Comparison of ENCODE assay signal across 20 cellular contexts in the genomic region with DNA sequence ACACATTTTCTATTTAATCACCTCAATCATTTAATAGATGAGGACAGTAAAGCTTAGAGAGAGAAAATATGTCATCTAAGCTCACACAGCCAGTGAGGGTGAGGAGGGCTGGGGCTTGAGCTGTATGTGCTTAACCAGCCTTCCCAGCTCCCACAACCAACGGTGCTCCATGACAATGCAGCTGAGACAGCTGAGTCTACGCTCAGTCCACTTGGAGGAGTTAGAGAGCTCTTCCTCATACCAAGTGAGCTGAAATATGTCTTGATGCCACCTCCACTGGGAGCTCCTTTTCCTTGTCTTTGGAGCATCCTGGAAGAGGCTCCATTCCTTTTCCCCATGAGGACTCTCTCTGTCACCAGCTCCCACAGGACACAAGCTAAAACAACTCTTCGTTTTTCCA. TPM values are rescaled to one million over a fixed set of nuclear protein-coding genes. Genes with fewer than 3 reads are reported as not detected.
DNase-seq lines count a peak whose midpoint lies in the region; ATAC-seq, FAIRE-seq and TF ChIP-seq lines count a peak whose summit lies in the region.
"Had no signal": no experiment of that assay in that cellular context is flagged by ENCODE, and none has a peak within 500 bp of the region (broad histone marks: within the 10 kb centered on the region; RNA-seq: fewer than 3 reads in every experiment).

No MANE protein-coding gene starts in this region.

- ATAC-seq in A549 (peak; percentile 71 to 82; a peak in 4 of 6 replicates), WTC11 (peak; percentile 83), left lung (peak; percentile 9)
- ATAC-seq: SK-N-SH treated with all-trans-retinoic acid at 6 μM for 48 hours; stimulated activated naive CD8-positive, alpha-beta T cell treated with anti-CD3 and anti-CD28 coated beads, Interleukin-15, Interleukin-2, amounts not matched to agents 100 U/mL and 50 U/mL, for 24 hours had no signal

- H3K4me2 ChIP-seq in A549: peak overlapping the region; percentile 22; the same call in 1 of the 3 replicates

- H3K27ac ChIP-seq in A549 (no peak overlapping the region), left lung (no peak overlapping the region), coronary artery (no peak overlapping the region), vagina (no peak overlapping the region)

- CTCF ChIA-PET in A549 (lab: Yijun Ruan, JAX): interaction anchor here (1.0 to 2.0 kb wide), 5 partner anchors 12 to 413 kb away, joined by 3 to 12 read pairs (median 4); no protein-coding TSS in a partner anchor
- CTCF ChIA-PET in WTC11 (lab: Charles Lee): interaction anchor here (0.8 to 1.6 kb wide), 8 partner anchors 18 to 94 kb away, joined by 3 to 11 read pairs (median 5); no protein-coding TSS in a partner anchor

- DNase-seq in A549 (ENCODE audit: low read depth in 1 of 2, low spot score in 1 of 2) (peak in 1 of 2 experiments; percentile 48), HT1080 (ENCODE audit: low read depth) (peak; percentile 18), WTC11 (ENCODE audit: low spot score) (no peak), left lung (no peak), BE2C (no peak), coronary artery (ENCODE audit: low spot score) (no peak), vagina (ENCODE audit: extremely low spot score in 2 of 2) (no peak), SW480 (ENCODE audit: low spot score) (no peak)
- DNase-seq: activated B cell treated with CpG ODN at 0.5 μM for 24 hours; activated gamma-delta T cell treated with Interleukin-2 at 50 U/mL for 16 hours; COR-L47; dermis blood vessel endothelial cell; Karpas-422; NCI-H1694 treated with DMSO at 0.1 percent for 48 hours; NCI-H446 treated with DMSO at 0.1 percent for 48 hours; stimulated activated CD4-positive, alpha-beta T cell treated with anti-CD3 and anti-CD28 coated beads, Interleukin-12 subunit alpha, Interleukin-12 subunit beta, amount 100 ng/mL, for 4 hours; stimulated activated naive CD8-positive, alpha-beta T cell treated with anti-CD3 and anti-CD28 coated beads, Interleukin-15, Interleukin-2, amounts not matched to agents 100 U/mL and 50 U/mL, for 24 hours had no signal

- WGBS in A549 (ENCODE audit: missing lambda C conversion rate): 54% methylated on average over 3 of the region's 3 CpGs

- no peak for TF ChIP-seq RAD21 in A549 (conservative IDR thresholded peaks at IDR 0.05 in 1 of 2, IDR thresholded peaks at IDR 0.05 in 1 of 2)

- no peaks in the 10 kb centered on the region for H3K27me3 Mint-ChIP-seq in WTC11 (ENCODE audit: low read depth)

- no peak for TF ChIP-seq CTCF in A549 (IDR thresholded peaks at IDR 0.05)
- no peak for TF ChIP-seq CTCF in WTC11 (IDR thresholded peaks at IDR 0.05)
- TF ChIP-seq CTCF in left lung (IDR thresholded peaks at IDR 0.05): no peak
- TF ChIP-seq CTCF in BE2C (IDR thresholded peaks at IDR 0.05; ENCODE audit: low read depth, low read length): no peak
- TF ChIP-seq CTCF in coronary artery (IDR thresholded peaks at IDR 0.05): no peak
- no peak for TF ChIP-seq CTCF in vagina (IDR thresholded peaks at IDR 0.05)

- FAIRE-seq in A549 (lab: Jason Lieb, UNC): no peak
- FAIRE-seq: G401.6, urothelium cell line had no signal

- no peaks in the 10 kb centered on the region for H3K9me3 ChIP-seq in A549
- no peaks in the 10 kb centered on the region for H3K9me3 ChIP-seq in left lung
- no peaks in the 10 kb centered on the region for H3K9me3 ChIP-seq in BE2C
- H3K9me3 ChIP-seq in vagina: no peaks in the 10 kb centered on the region

- POLR2A ChIA-PET in A549 (lab: Yijun Ruan, JAX) (interaction anchor here (0.8 kb wide), 1 partner anchor 43 kb away, joined by 4 read pairs; the partner anchor contains the start of gene RAMAC), WTC11 (lab: Charles Lee) (no interaction called here)

- H3K4me1 ChIP-seq in A549: peaks cover 10% of the 10 kb centered on the region; the same call in 2 of the 3 replicates
- no peaks in the 10 kb centered on the region for H3K4me1 ChIP-seq in left lung
- H3K4me1 ChIP-seq in BE2C: no peaks in the 10 kb centered on the region
- H3K4me1 ChIP-seq in vagina: no peaks in the 10 kb centered on the region

- no peaks in the 10 kb centered on the region for H3K36me3 ChIP-seq in left lung
- H3K36me3 ChIP-seq in BE2C: no peaks in the 10 kb centered on the region
- H3K36me3 ChIP-seq in vagina: no peaks in the 10 kb centered on the region

- H3K27ac Mint-ChIP-seq in WTC11: no peak overlapping the region
- H3K27ac Mint-ChIP-seq: activated B cell treated with CpG ODN at 0.5 μM for 24 hours had no signal

- no peak overlapping the region for H3K4me3 ChIP-seq in A549
- H3K4me3 ChIP-seq in left lung: no peak overlapping the region
- H3K4me3 ChIP-seq in BE2C (ENCODE audit: low read depth, low read length): no peak overlapping the region
- no peak overlapping the region for H3K4me3 ChIP-seq in coronary artery
- no peak overlapping the region for H3K4me3 ChIP-seq in vagina

- no peak overlapping the region for H3K4me3 Mint-ChIP-seq in WTC11
- H3K4me3 Mint-ChIP-seq: activated B cell treated with CpG ODN at 0.5 μM for 24 hours had no signal

- intact Hi-C loops in left lung (cut with DNase I): no loop called here
- intact Hi-C loops in vagina (cut with DNase I): no loop called here

- H3K27me3 ChIP-seq in left lung: no peaks in the 10 kb centered on the region
- no peaks in the 10 kb centered on the region for H3K27me3 ChIP-seq in BE2C
- H3K27me3 ChIP-seq in vagina: no peaks in the 10 kb centered on the region

- TF ChIP-seq POLR2A in A549 (IDR thresholded peaks at IDR 0.05; ENCODE audit: low read length) (no peak), vagina (IDR thresholded peaks at IDR 0.05) (no peak)

- 0 out of 2 replicates have a peak, but pooled peaks cover 3% of the 10 kb centered on the region for H3K4me1 Mint-ChIP-seq in WTC11

- no peak for TF ChIP-seq EP300 in A549 (IDR thresholded peaks at IDR 0.05)

- no peaks in the 10 kb centered on the region for H3K9me3 Mint-ChIP-seq in WTC11
- H3K9me3 Mint-ChIP-seq: activated B cell treated with CpG ODN at 0.5 μM for 24 hours had no signal

- no peaks in the 10 kb centered on the region for H3K36me3 Mint-ChIP-seq in WTC11

TF ChIP-seq in A549, 52 proteins besides CTCF, POLR2A, EP300 and RAD21 (continues in another document):
- TF ChIP-seq USF2 (IDR thresholded peaks at IDR 0.05): no peak

TF ChIP-seq in WTC11, 78 proteins besides CTCF, POLR2A, EP300 and RAD21 (continues in another document):
- TF ChIP-seq, protein P1, sequence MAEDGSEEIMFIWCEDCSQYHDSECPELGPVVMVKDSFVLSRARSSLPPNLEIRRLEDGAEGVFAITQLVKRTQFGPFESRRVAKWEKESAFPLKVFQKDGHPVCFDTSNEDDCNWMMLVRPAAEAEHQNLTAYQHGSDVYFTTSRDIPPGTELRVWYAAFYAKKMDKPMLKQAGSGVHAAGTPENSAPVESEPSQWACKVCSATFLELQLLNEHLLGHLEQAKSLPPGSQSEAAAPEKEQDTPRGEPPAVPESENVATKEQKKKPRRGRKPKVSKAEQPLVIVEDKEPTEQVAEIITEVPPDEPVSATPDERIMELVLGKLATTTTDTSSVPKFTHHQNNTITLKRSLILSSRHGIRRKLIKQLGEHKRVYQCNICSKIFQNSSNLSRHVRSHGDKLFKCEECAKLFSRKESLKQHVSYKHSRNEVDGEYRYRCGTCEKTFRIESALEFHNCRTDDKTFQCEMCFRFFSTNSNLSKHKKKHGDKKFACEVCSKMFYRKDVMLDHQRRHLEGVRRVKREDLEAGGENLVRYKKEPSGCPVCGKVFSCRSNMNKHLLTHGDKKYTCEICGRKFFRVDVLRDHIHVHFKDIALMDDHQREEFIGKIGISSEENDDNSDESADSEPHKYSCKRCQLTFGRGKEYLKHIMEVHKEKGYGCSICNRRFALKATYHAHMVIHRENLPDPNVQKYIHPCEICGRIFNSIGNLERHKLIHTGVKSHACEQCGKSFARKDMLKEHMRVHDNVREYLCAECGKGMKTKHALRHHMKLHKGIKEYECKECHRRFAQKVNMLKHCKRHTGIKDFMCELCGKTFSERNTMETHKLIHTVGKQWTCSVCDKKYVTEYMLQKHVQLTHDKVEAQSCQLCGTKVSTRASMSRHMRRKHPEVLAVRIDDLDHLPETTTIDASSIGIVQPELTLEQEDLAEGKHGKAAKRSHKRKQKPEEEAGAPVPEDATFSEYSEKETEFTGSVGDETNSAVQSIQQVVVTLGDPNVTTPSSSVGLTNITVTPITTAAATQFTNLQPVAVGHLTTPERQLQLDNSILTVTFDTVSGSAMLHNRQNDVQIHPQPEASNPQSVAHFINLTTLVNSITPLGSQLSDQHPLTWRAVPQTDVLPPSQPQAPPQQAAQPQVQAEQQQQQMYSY (CRISPR knock-in tag; IDR thresholded peaks at IDR 0.05): peak; percentile 53; the same call in 1 of the 2 replicates

RNA-seq across cellular contexts. Expression of gene HOMER2, which starts 9.3 kb away (rescaled TPM):
- polyA plus RNA-seq in A549 (2011; rRNA removed) (13.3 and 15.4 TPM in 2 replicates), A549 (2017; fragmentation: RNase III; extraction: RNeasy Plus Mini Kit Qiagen cat#74134 plus additional on column Dnase treatment) (9.4 to 11.0 TPM (median 10.2 TPM) in 3 replicates)
- 10.4 and 10.5 TPM in 2 replicates for polyA plus RNA-seq in A549 (2012; cell fraction: cytosol; rRNA removed)
- polyA plus RNA-seq in A549 (2012; cell fraction: nucleus; rRNA removed): 6.7 and 7.3 TPM in 2 replicates
- 31.2 and 34.6 TPM in 2 replicates for polyA minus RNA-seq in A549 (2011; rRNA and poly(A)+ RNA removed)
- total RNA-seq in HT1080 (2014; rRNA removed; shearing (Covaris generic)): 27.1 and 28.6 TPM in 2 replicates
- polyA plus RNA-seq in HT1080 (2015; cell fraction: cytosol; rRNA removed): 10.7 and 12.2 TPM in 2 replicates
- 6.9 and 7.1 TPM in 2 replicates for polyA plus RNA-seq in HT1080 (2015; cell fraction: nucleus; rRNA removed)
- total RNA-seq in WTC11 (2021) (11.7 to 17.4 TPM (median 12.1 TPM) in 3 replicates), left lung (10 to 100 TPM; 17.3 to 18.8 TPM), vagina (18.2 TPM)
- polyA plus RNA-seq in BE2C (2012; ENCODE audit: insufficient read depth, insufficient read length, low read depth): 46.3 TPM

RNA-seq across cellular contexts. Expression of gene RAMAC, which starts 42.8 kb away (rescaled TPM):
- polyA plus RNA-seq in A549 (2011; rRNA removed): 50.3 and 68.1 TPM in 2 replicates
- 17.9 and 19.9 TPM in 2 replicates for polyA plus RNA-seq in A549 (2012; cell fraction: cytosol; rRNA removed)
- 6.5 and 10.0 TPM in 2 replicates for polyA plus RNA-seq in A549 (2012; cell fraction: nucleus; rRNA removed)
- polyA plus RNA-seq in A549 (2017; fragmentation: RNase III; extraction: RNeasy Plus Mini Kit Qiagen cat#74134 plus additional on column Dnase treatment): 38.9 to 40.8 TPM (median 39.7 TPM) in 3 replicates
- 15.3 and 24.5 TPM in 2 replicates for polyA minus RNA-seq in A549 (2011; rRNA and poly(A)+ RNA removed)
- 37.6 and 37.9 TPM in 2 replicates for total RNA-seq in HT1080 (2014; rRNA removed; shearing (Covaris generic))
- 24.0 and 25.1 TPM in 2 replicates for polyA plus RNA-seq in HT1080 (2015; cell fraction: cytosol; rRNA removed)
- polyA plus RNA-seq in HT1080 (2015; cell fraction: nucleus; rRNA removed): 19.0 and 20.4 TPM in 2 replicates
- total RNA-seq in WTC11 (2021): 26.6 to 28.1 TPM (median 27.1 TPM) in 3 replicates
- 10 to 100 TPM; 17.2 to 19.2 TPM for total RNA-seq in left lung
- 67.6 TPM for polyA plus RNA-seq in BE2C (2012; ENCODE audit: insufficient read depth, insufficient read length, low read depth)
- 12.3 TPM for total RNA-seq in vagina

Comparison
In these comparisons a context has a peak if more than half of its experiments do, and no peak if none do; other contexts are left out.
1. ATAC-seq: peak in every context shown above with its lines; median percentile 83 in WTC11; 76 in A549; 9 in left lung.